In genomic region chr6:33392168-33392947, GRCh38 we compare ENCODE assay signal across 8 cellular contexts. TPM values are rescaled to one million over a fixed set of nuclear protein-coding genes. Genes with fewer than 3 reads are reported as not detected.
DNase-seq lines count a peak whose midpoint lies in the region; TF ChIP-seq lines count a peak whose summit lies in the region.

No MANE protein-coding gene starts in this region.

- H3K4me1 ChIP-seq in HUES48 (ENCODE audit: control insufficient read depth, insufficient read depth, low read length) (peaks cover 17% of the 10 kb centered on the region), tibial nerve (peaks cover 0 to 13% (median 9%) of the 10 kb centered on the region in 4 donors)

- peaks cover 16% of the 10 kb centered on the region for H3K4me1 Mint-ChIP-seq in activated naive CD8-positive, alpha-beta T cell (ENCODE audit: low read depth)

- no peaks in the 10 kb centered on the region for H3K36me3 Mint-ChIP-seq in activated naive CD8-positive, alpha-beta T cell

- H3K9me3 Mint-ChIP-seq in activated naive CD8-positive, alpha-beta T cell (ENCODE audit: low read depth) = no peaks in the 10 kb centered on the region

- H3K4me3 Mint-ChIP-seq in activated naive CD8-positive, alpha-beta T cell = peak overlapping the region; percentile 85

- H3K9me3 ChIP-seq in HUES48 (ENCODE audit: control insufficient read depth, insufficient read depth, low read length) = no peaks in the 10 kb centered on the region
- no peaks in the 10 kb centered on the region for H3K9me3 ChIP-seq in tibial nerve

- H3K9ac ChIP-seq in HUES48 (ENCODE audit: low read depth, low read length) = peak overlapping the region; percentile 62

- H3K27ac Mint-ChIP-seq in activated naive CD8-positive, alpha-beta T cell = peak overlapping the region; percentile 13

- no peak for TF ChIP-seq EP300 in tibial nerve (IDR thresholded peaks at IDR 0.05)

- DNase-seq in NCI-H510A treated with DMSO at 0.1 percent for 48 hours (lab: John Stamatoyannopoulos, UW) (peak; percentile 38), NCI-H510A (lab: John Stamatoyannopoulos, UW) (no peak), tibial nerve (ENCODE audit: low spot score in 2 of 2) (no peak), NCI-H1092 (lab: John Stamatoyannopoulos, UW) (no peak), amniotic stem cell (lab: John Stamatoyannopoulos, UW) (no peak)

- H3K36me3 ChIP-seq in HUES48 (ENCODE audit: control insufficient read depth, insufficient read depth, low read length) (peaks cover 8% of the 10 kb centered on the region; the same call in 1 of the 2 replicates), tibial nerve (no peaks in the 10 kb centered on the region)

- peak overlapping the region; percentile 92 for H3K27ac ChIP-seq in HUES48 (ENCODE audit: low read depth, low read length)
- H3K27ac ChIP-seq in layer of hippocampus (ENCODE audit: low read depth, low read length) = peak overlapping the region; percentile 93
- peak overlapping the region in 3 of 4 donors; percentile 86 to 88 (median 86) for H3K27ac ChIP-seq in tibial nerve

- 14 to 17% methylated on average over 12 to 13 of the region's 13 CpGs for WGBS in tibial nerve, 2 donors

- H3K4me3 ChIP-seq in HUES48 (ENCODE audit: low read depth, low read length) = peak overlapping the region; percentile 83
- H3K4me3 ChIP-seq in tibial nerve = peak overlapping the region; percentile 34 to 66 (median 53)

- H3K27me3 ChIP-seq in HUES48 (ENCODE audit: control insufficient read depth, insufficient read depth, low read length) (no peaks in the 10 kb centered on the region), layer of hippocampus (ENCODE audit: control insufficient read depth, insufficient read depth, low read length) (no peaks in the 10 kb centered on the region), tibial nerve (no peaks in the 10 kb centered on the region)

- no peaks in the 10 kb centered on the region for H3K27me3 Mint-ChIP-seq in activated naive CD8-positive, alpha-beta T cell

- no peak for TF ChIP-seq CTCF in tibial nerve (IDR thresholded peaks at IDR 0.05)

- TF ChIP-seq POLR2A in tibial nerve (IDR thresholded peaks at IDR 0.05) = no peak

RNA-seq across cellular contexts. Expression of gene KIFC1, which starts 0.7 kb away (rescaled TPM):
- 1 to 10 TPM in 3 of 4 donors, under 1 TPM in 1; 0.42 to 3.6 (median 2.1) TPM for total RNA-seq in tibial nerve

RNA-seq across cellular contexts. Expression of gene PHF1, which starts 18.5 kb away (rescaled TPM):
- 100 to 1,000 TPM in 1 of 4 donors, 10 to 100 TPM in 3; 63.3 to 101 (median 83.3) TPM for total RNA-seq in tibial nerve

RNA-seq across cellular contexts. Expression of gene CUTA, which starts 25.5 kb away (rescaled TPM):
- total RNA-seq in tibial nerve = 100 to 1,000 TPM; 110 to 161 (median 154) TPM

RNA-seq across cellular contexts. Expression of gene SYNGAP1, which starts 27.5 kb away (rescaled TPM):
- total RNA-seq in tibial nerve = 10 to 100 TPM; 13.0 to 29.7 (median 19.2) TPM
